12 cellular contexts compared by ENCODE assay signal in the genomic region with DNA sequence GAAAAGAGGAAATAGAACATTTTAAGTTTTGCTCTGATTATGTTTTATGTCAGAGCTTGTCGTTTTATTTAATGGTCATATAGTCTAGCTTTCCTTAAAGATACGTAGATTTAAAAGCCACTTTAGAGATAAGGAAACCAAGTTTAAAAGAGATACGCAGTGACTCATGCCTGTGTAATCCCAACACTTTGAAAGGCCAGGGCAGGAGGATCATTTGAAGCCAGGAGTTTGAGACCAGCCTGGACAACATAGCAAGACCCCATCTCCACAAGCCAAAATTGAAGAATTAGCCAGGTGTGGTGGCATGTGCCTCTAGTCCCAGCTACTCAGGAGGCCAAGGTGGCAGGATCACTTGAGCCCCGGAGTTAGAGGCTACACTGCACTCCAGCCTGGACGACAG. TPM values are rescaled to one million over a fixed set of nuclear protein-coding genes. Genes with fewer than 3 reads are reported as not detected.
DNase-seq lines count a peak whose midpoint lies in the region; ATAC-seq and TF ChIP-seq lines count a peak whose summit lies in the region.
"Had no signal": no experiment of that assay in that cellular context is flagged by ENCODE, and none has a peak within 500 bp of the region (broad histone marks: within the 10 kb centered on the region; RNA-seq: fewer than 3 reads in every experiment).

No MANE protein-coding gene starts in this region.

- DNase-seq in left colon = no peak
- DNase-seq in NCI-H187 (lab: John Stamatoyannopoulos, UW) = no peak
- no peak for DNase-seq in activated effector memory CD4-positive, alpha-beta T cell treated with Interleukin-2 at 50 U/mL for 16 hours
- DNase-seq in NK-92 treated with Interleukin-12 subunit alpha and Interleukin-12 subunit beta, amount 100 ng/mL, for 24 hours (lab: John Stamatoyannopoulos, UW) = no peak
- DNase-seq: activated gamma-delta T cell; effector memory CD4-positive, alpha-beta T cell; ovary had no signal

- no peak overlapping the region for H3K9ac ChIP-seq in BLaER1

- no peaks in the 10 kb centered on the region for H3K27me3 ChIP-seq in BLaER1
- H3K27me3 ChIP-seq: ovary had no signal

- H3K27ac ChIP-seq in BLaER1 = no peak overlapping the region
- H3K27ac ChIP-seq in HEK293 (ENCODE audit: extremely low read depth, low read depth, low read length) = no peak overlapping the region
- H3K27ac ChIP-seq: ovary had no signal

- CTCF ChIA-PET in HEK293 (lab: Yijun Ruan, JAX) = no interaction called here

- intact Hi-C loops in left colon (cut with DNase I, micrococcal nuclease) = no loop called here

- ATAC-seq in left colon = peak; percentile 59
- no peak for ATAC-seq in HG02885 (IDR thresholded peaks at IDR 0.05; ENCODE audit: poor library complexity, unreplicated experiment)

- H3K4me1 Mint-ChIP-seq in brain = peaks cover 41% of the 10 kb centered on the region

- H3K36me3 ChIP-seq in BLaER1 (peaks cover 29% of the 10 kb centered on the region), HEK293 (ENCODE audit: control insufficient read depth in 2 of 2, insufficient read depth in 1 of 2, low read length in 2 of 2) (peaks cover 8 to 13% of the 10 kb centered on the region in 2 experiments)
- H3K36me3 ChIP-seq: ovary had no signal

- H3K27ac Mint-ChIP-seq in brain = peak overlapping the region in 4 of 5 experiments; percentile 22 to 98 (median 98)
- H3K27ac Mint-ChIP-seq: type B pancreatic cell had no signal

- no peak overlapping the region for H3K4me3 ChIP-seq in BLaER1
- H3K4me3 ChIP-seq in HEK293 (ENCODE audit: low read depth, low read length) = no peak overlapping the region
- H3K4me3 ChIP-seq: ovary had no signal

- no peak for TF ChIP-seq CTCF in HEK293 (tag by site-specific recombination; IDR thresholded peaks at IDR 0.05)
- no peak for TF ChIP-seq CTCF in brain (conservative IDR thresholded peaks at IDR 0.05)

- peaks cover 17% of the 10 kb centered on the region for H4K20me1 ChIP-seq in BLaER1

- H3K27me3 Mint-ChIP-seq in brain = no peaks in the 10 kb centered on the region
- H3K27me3 Mint-ChIP-seq: type B pancreatic cell had no signal

- POLR2A ChIA-PET in HEK293 (lab: Yijun Ruan, JAX) = interaction anchor here (1.1 kb wide), 1 partner anchor 19 kb away, joined by 3 read pairs; a partner anchor contains a TSS

- H3K9me3 ChIP-seq in BLaER1 = no peaks in the 10 kb centered on the region
- H3K9me3 ChIP-seq in HEK293 (ENCODE audit: control insufficient read depth, insufficient read depth, low read depth, low read length) = no peaks in the 10 kb centered on the region
- H3K9me3 ChIP-seq: ovary had no signal

- H3K4me1 ChIP-seq in BLaER1 = peaks cover 34% of the 10 kb centered on the region
- H3K4me1 ChIP-seq in HEK293 (ENCODE audit: control insufficient read depth, insufficient read depth, low read length) = no peaks in the 10 kb centered on the region

- no peaks in the 10 kb centered on the region for H3K9me3 Mint-ChIP-seq in brain
- H3K9me3 Mint-ChIP-seq: type B pancreatic cell had no signal

- peaks cover 24% of the 10 kb centered on the region for H3K36me3 Mint-ChIP-seq in brain

- H3K4me2 ChIP-seq in BLaER1 = peak overlapping the region; percentile 71

- H3K4me3 Mint-ChIP-seq in brain = no peak overlapping the region
- H3K4me3 Mint-ChIP-seq: type B pancreatic cell had no signal

TF ChIP-seq in HEK293, 187 proteins besides CTCF, POLR2A, EP300 and RAD21:
- TF ChIP-seq ZNF121 (tag by site-specific recombination; IDR thresholded peaks at IDR 0.05) (peak; percentile 99), ZSCAN30 (tag by site-specific recombination; IDR thresholded peaks at IDR 0.05) (0 out of 2 replicates have a peak, but pooled peaks have one; percentile 14)
- TF ChIP-seq, protein P1, sequence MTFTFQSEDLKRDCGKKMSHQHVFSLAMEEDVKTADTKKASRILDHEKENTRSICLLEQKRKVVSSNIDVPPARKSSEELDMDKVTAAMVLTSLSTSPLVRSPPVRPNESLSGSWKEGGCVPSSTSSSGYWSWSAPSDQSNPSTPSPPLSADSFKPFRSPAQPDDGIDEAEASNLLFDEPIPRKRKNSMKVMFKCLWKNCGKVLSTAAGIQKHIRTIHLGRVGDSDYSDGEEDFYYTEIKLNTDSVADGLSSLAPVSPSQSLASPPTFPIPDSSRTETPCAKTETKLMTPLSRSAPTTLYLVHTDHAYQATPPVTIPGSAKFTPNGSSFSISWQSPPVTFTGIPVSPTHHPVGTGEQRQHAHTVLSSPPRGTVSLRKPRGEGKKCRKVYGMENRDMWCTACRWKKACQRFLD (tag by site-specific recombination; IDR thresholded peaks at IDR 0.05) = no peak

RNA-seq across cellular contexts. Expression of a gene that starts 19.6 kb away (rescaled TPM):
- 91.1 TPM for polyA plus RNA-seq in brain (ENCODE audit: insufficient read depth, low read depth, low replicate concordance)
- 10 to 100 TPM; 69.7 to 71.7 TPM for total RNA-seq in left colon

RNA-seq across cellular contexts. Expression of a gene that starts 44.0 kb away (rescaled TPM):
- polyA plus RNA-seq in brain (ENCODE audit: insufficient read depth, low read depth, low replicate concordance) = 3.2 TPM
- total RNA-seq in left colon = 10 to 100 TPM; 17.3 to 20.0 TPM

RNA-seq across cellular contexts. Expression of a gene that starts 44.2 kb away (rescaled TPM):
- 7.4 TPM for polyA plus RNA-seq in brain (ENCODE audit: insufficient read depth, low read depth, low replicate concordance)
- total RNA-seq in left colon = 1 to 10 TPM; 2.8 to 4.1 TPM

RNA-seq across cellular contexts. Expression of a gene that starts 58.0 kb away (rescaled TPM):
- 30.6 TPM for polyA plus RNA-seq in brain (ENCODE audit: insufficient read depth, low read depth, low replicate concordance)
- total RNA-seq in left colon = 1,000 to 10,000 TPM; 1,592 to 1,809 TPM
